In genomic region chr6:294656-295565, GRCh38 we compare ENCODE assay signal across 18 cellular contexts. TPM values are rescaled to one million over a fixed set of nuclear protein-coding genes. Genes with fewer than 3 reads are reported as not detected.
DNase-seq lines count a peak whose midpoint lies in the region; ATAC-seq and TF ChIP-seq lines count a peak whose summit lies in the region.
"Had no signal": no experiment of that assay in that cellular context is flagged by ENCODE, and none has a peak within 500 bp of the region (broad histone marks: within the 10 kb centered on the region; RNA-seq: fewer than 3 reads in every experiment).

No MANE protein-coding gene starts in this region.

- H2BK12ac ChIP-seq in neuronal stem cell (ENCODE audit: low read length), result no peak overlapping the region

- no peak overlapping the region for H3K4ac ChIP-seq in neuronal stem cell (ENCODE audit: low read length)

- H2BK15ac ChIP-seq in neuronal stem cell (ENCODE audit: low read length), result no peak overlapping the region

- no peak for ATAC-seq in activated T-cell treated with anti-CD3 and anti-CD28 coated beads, Interleukin-2, amount 50 U/mL, for 72 hours (replicated peaks in 1 of 2)
- no peak for ATAC-seq in GM21360 (IDR thresholded peaks at IDR 0.05; ENCODE audit: unreplicated experiment)
- ATAC-seq: left ventricle myocardium superior, WTC11 had no signal

- H3K18ac ChIP-seq in neuronal stem cell (ENCODE audit: low read length), result no peak overlapping the region

- no peak for TF ChIP-seq CTCF in MM.1S (IDR thresholded peaks at IDR 0.05; ENCODE audit: low read length)
- no peak for TF ChIP-seq CTCF in coronary artery (IDR thresholded peaks at IDR 0.05)
- TF ChIP-seq CTCF in osteocyte (IDR thresholded peaks at IDR 0.05), result no peak

- H3K4me2 ChIP-seq in MM.1S (ENCODE audit: low read depth, low read length), result peak overlapping the region; percentile 64; the same call in 1 of the 2 replicates
- no peak overlapping the region for H3K4me2 ChIP-seq in neuronal stem cell (ENCODE audit: insufficient read depth, low read length, poor library complexity, severe bottlenecking)

- H4K91ac ChIP-seq in neuronal stem cell (ENCODE audit: low read depth, low read length, poor library complexity), result no peak overlapping the region

- H2BK5ac ChIP-seq in neuronal stem cell (ENCODE audit: low read length), result no peak overlapping the region

- peaks cover 2% of the 10 kb centered on the region for H3K79me1 ChIP-seq in neuronal stem cell (ENCODE audit: low read depth, low read length)

- H3K36me3 Mint-ChIP-seq in activated T-cell treated with anti-CD3 and anti-CD28 coated beads, Interleukin-2, amount 50 U/mL, for 24 hours (ENCODE audit: low read depth), result peaks cover 9% of the 10 kb centered on the region
- H3K36me3 Mint-ChIP-seq in activated T-cell treated with anti-CD3 and anti-CD28 coated beads, Interleukin-2, amount 50 U/mL, for 72 hours (ENCODE audit: insufficient read depth in 2 of 2), result peaks cover 4 to 5% of the 10 kb centered on the region in 2 donors
- H3K36me3 Mint-ChIP-seq in osteocyte (ENCODE audit: unreplicated experiment), result no peaks in the 10 kb centered on the region
- H3K36me3 Mint-ChIP-seq: naive B cell had no signal

- peaks cover 58% of the 10 kb centered on the region for H3K4me1 Mint-ChIP-seq in activated T-cell treated with anti-CD3 and anti-CD28 coated beads, Interleukin-2, amount 50 U/mL, for 24 hours (ENCODE audit: low read depth)
- peaks cover 60% of the 10 kb centered on the region for H3K4me1 Mint-ChIP-seq in activated T-cell treated with anti-CD3 and anti-CD28 coated beads, Interleukin-2, amount 50 U/mL, for 72 hours (ENCODE audit: low read depth)
- peaks cover 19% of the 10 kb centered on the region for H3K4me1 Mint-ChIP-seq in osteocyte (ENCODE audit: unreplicated experiment)

- WGBS in neuronal stem cell (ENCODE audit: extremely low coverage in 2 of 2, insufficient read length in 2 of 2, insufficient replicate concordance in 1 of 2), 2 donors, result no CpG with 5 or more reads among the region's 17 CpGs

- no peak overlapping the region for H3K23ac ChIP-seq in neuronal stem cell (ENCODE audit: low read depth, low read length, poor library complexity)

- peaks cover 80% of the 10 kb centered on the region for H3K79me2 ChIP-seq in MM.1S (ENCODE audit: low read length)

- H3F3A ChIP-seq in MM.1S (ENCODE audit: insufficient read depth, low read length), result peaks cover 59% of the 10 kb centered on the region

- H3K27ac ChIP-seq in MM.1S (ENCODE audit: low read length) (no peak overlapping the region), coronary artery (no peak overlapping the region), neuronal stem cell (replicated peaks; ENCODE audit: low read length) (no peak overlapping the region)
- H3K27ac ChIP-seq: C4-2B had no signal

- no peak overlapping the region for H3K14ac ChIP-seq in neuronal stem cell (ENCODE audit: low read length)

- H3K4me1 ChIP-seq in MM.1S (ENCODE audit: low read length), result peaks cover 74% of the 10 kb centered on the region
- peaks cover 6 to 20% of the 10 kb centered on the region in 2 donors for H3K4me1 ChIP-seq in neuronal stem cell (ENCODE audit: control insufficient read depth in 2 of 2, insufficient read depth in 1 of 2, low read depth in 1 of 2, low read length in 2 of 2)

- no peak overlapping the region for H2AK5ac ChIP-seq in neuronal stem cell (ENCODE audit: low read depth, low read length)

- H3K4me3 ChIP-seq in MM.1S (ENCODE audit: low read length) (no peak overlapping the region), coronary artery (no peak overlapping the region), neuronal stem cell (ENCODE audit: low read length in 2 of 2) (no peak overlapping the region)

- H3K4me3 Mint-ChIP-seq in activated T-cell treated with anti-CD3 and anti-CD28 coated beads, Interleukin-2, amount 50 U/mL, for 24 hours, result no peak overlapping the region
- H3K4me3 Mint-ChIP-seq in activated T-cell treated with anti-CD3 and anti-CD28 coated beads, Interleukin-2, amount 50 U/mL, for 72 hours, result peak overlapping the region in 1 of 2 donors; percentile 9
- H3K4me3 Mint-ChIP-seq in osteocyte (ENCODE audit: unreplicated experiment), result no peak overlapping the region
- H3K4me3 Mint-ChIP-seq: WTC11 had no signal

- H3K9me3 ChIP-seq in MM.1S (replicated peaks; ENCODE audit: insufficient read depth, low read length) (no peaks in the 10 kb centered on the region), neuronal stem cell (replicated peaks in 1 of 2; ENCODE audit: control insufficient read depth in 2 of 2, insufficient read depth in 1 of 2, low read depth in 1 of 2, low read length in 2 of 2) (peaks cover 0 to 18% of the 10 kb centered on the region in 2 donors)
- H3K9me3 ChIP-seq: upper lobe of left lung had no signal

- no peaks in the 10 kb centered on the region for H3K27me3 Mint-ChIP-seq in activated T-cell treated with anti-CD3 and anti-CD28 coated beads, Interleukin-2, amount 50 U/mL, for 24 hours
- H3K27me3 Mint-ChIP-seq in activated T-cell treated with anti-CD3 and anti-CD28 coated beads, Interleukin-2, amount 50 U/mL, for 72 hours (ENCODE audit: low read depth), result no peaks in the 10 kb centered on the region
- no peaks in the 10 kb centered on the region for H3K27me3 Mint-ChIP-seq in osteocyte (ENCODE audit: unreplicated experiment)
- H3K27me3 Mint-ChIP-seq: naive B cell had no signal

- H2AFZ ChIP-seq in MM.1S (ENCODE audit: low read length) (no peak overlapping the region), neuronal stem cell (ENCODE audit: low read length) (no peak overlapping the region)

- peak overlapping the region; percentile 7 for H3K27ac Mint-ChIP-seq in activated T-cell treated with anti-CD3 and anti-CD28 coated beads, Interleukin-2, amount 50 U/mL, for 24 hours
- H3K27ac Mint-ChIP-seq in activated T-cell treated with anti-CD3 and anti-CD28 coated beads, Interleukin-2, amount 50 U/mL, for 72 hours, result no peak overlapping the region
- H3K27ac Mint-ChIP-seq in osteocyte (ENCODE audit: unreplicated experiment), result no peak overlapping the region
- H3K27ac Mint-ChIP-seq: WTC11 had no signal

- H3K9me2 ChIP-seq in MM.1S (replicated peaks; ENCODE audit: insufficient read depth, low read length), result no peaks in the 10 kb centered on the region

- H4K20me1 ChIP-seq in MM.1S (ENCODE audit: insufficient read depth, low read length), result no peaks in the 10 kb centered on the region

- H3K9me3 Mint-ChIP-seq in activated T-cell treated with anti-CD3 and anti-CD28 coated beads, Interleukin-2, amount 50 U/mL, for 24 hours, result peaks cover 5% of the 10 kb centered on the region
- peaks cover 0 to 2% of the 10 kb centered on the region in 2 donors for H3K9me3 Mint-ChIP-seq in activated T-cell treated with anti-CD3 and anti-CD28 coated beads, Interleukin-2, amount 50 U/mL, for 72 hours
- H3K9me3 Mint-ChIP-seq in osteocyte (ENCODE audit: unreplicated experiment), result peaks cover 5% of the 10 kb centered on the region
- H3K9me3 Mint-ChIP-seq: naive B cell had no signal

- H3K36me3 ChIP-seq in MM.1S (replicated peaks; ENCODE audit: insufficient read depth, low read length) (no peaks in the 10 kb centered on the region), neuronal stem cell (replicated peaks in 1 of 2; ENCODE audit: control insufficient read depth in 2 of 2, insufficient read depth in 2 of 2, low read length in 2 of 2) (no peaks in the 10 kb centered on the region)
- H3K36me3 ChIP-seq: upper lobe of left lung had no signal

- DNase-seq in activated T-cell treated with anti-CD3 and anti-CD28 coated beads, Interleukin-2, amount 50 U/mL, for 24 hours, result no peak
- no peak for DNase-seq in activated T-cell treated with anti-CD3 and anti-CD28 coated beads, Interleukin-2, amount 50 U/mL, for 72 hours
- no peak for DNase-seq in MM.1S
- peak; percentile 53 for DNase-seq in coronary artery (ENCODE audit: low spot score)
- peak; percentile 62 for DNase-seq in osteocyte (ENCODE audit: extremely low spot score, unreplicated experiment)
- no peak for DNase-seq in NCI-H446 (lab: John Stamatoyannopoulos, UW)
- no peak for DNase-seq in neuronal stem cell (ENCODE audit: low spot score)
- DNase-seq: 8988T, DMS79, erythroblast, left ventricle myocardium superior, naive B cell, NCI-H2029, SHP77, upper lobe of left lung had no signal

- H3K9ac ChIP-seq in MM.1S (ENCODE audit: low read length), result no peak overlapping the region
- H3K9ac ChIP-seq in neuronal stem cell (ENCODE audit: low read depth, low read length, poor library complexity), result no peak overlapping the region

- H4K8ac ChIP-seq in neuronal stem cell (ENCODE audit: low read depth, low read length), result no peak overlapping the region

- H3K27me3 ChIP-seq in MM.1S (replicated peaks; ENCODE audit: insufficient read depth, low read length), result no peaks in the 10 kb centered on the region
- H3K27me3 ChIP-seq in neuronal stem cell (ENCODE audit: control insufficient read depth in 3 of 3, insufficient read depth in 3 of 3, low read depth in 1 of 3, low read length in 3 of 3), result no peaks in the 10 kb centered on the region
- H3K27me3 ChIP-seq: upper lobe of left lung had no signal

- H2BK120ac ChIP-seq in neuronal stem cell (ENCODE audit: low read depth, low read length), result no peak overlapping the region

RNA-seq across cellular contexts. Expression of gene DUSP22, which starts 2.6 kb away (rescaled TPM):
- total RNA-seq in activated T-cell treated with anti-CD3 and anti-CD28 coated beads, Interleukin-2, amount 50 U/mL, for 72 hours, result 10 to 100 TPM; 43.6 to 48.6 TPM
- 27.4 and 29.7 TPM in 2 replicates for total RNA-seq in osteocyte
- polyA plus RNA-seq in neuronal stem cell (2013, experiment 1 of 2), result 44.1 TPM
- 44.2 TPM for polyA plus RNA-seq in neuronal stem cell (2013, experiment 2 of 2)

Comparison
In these comparisons a context has a peak if more than half of its experiments do, and no peak if none do; other contexts are left out.
1. DNase-seq: peak in coronary artery (single experiment) and osteocyte (single experiment); none in activated T-cell treated with anti-CD3 and anti-CD28 coated beads, Interleukin-2, amount 50 U/mL, for 24 hours (single experiment), activated T-cell treated with anti-CD3 and anti-CD28 coated beads, Interleukin-2, amount 50 U/mL, for 72 hours (0 of 2), MM.1S (single experiment), NCI-H446 (0 of 2) and neuronal stem cell (single experiment).